ENCODE assay signal across 8 cellular contexts in genomic region chr22:36467946-36468345, GRCh38. TPM values are rescaled to one million over a fixed set of nuclear protein-coding genes. Genes with fewer than 3 reads are reported as not detected.
A peak's percentile ranks its signal among the peaks of the same experiment; 100 is the strongest.
DNase-seq lines count a peak whose midpoint lies in the region; ATAC-seq and TF ChIP-seq lines count a peak whose summit lies in the region.

No MANE protein-coding gene starts in this region.

- H3K27ac ChIP-seq in Panc1 (ENCODE audit: low read length) (peak overlapping the region; percentile 88), coronary artery (peak overlapping the region; percentile 80 to 95), suprapubic skin (no peak overlapping the region)

- WGBS in suprapubic skin = 68% methylated on average over 7 of the region's 7 CpGs

- H3K9me3 ChIP-seq in Panc1 (ENCODE audit: control insufficient read depth, insufficient read depth, low read depth, low read length) = no peaks in the 10 kb centered on the region
- no peaks in the 10 kb centered on the region for H3K9me3 ChIP-seq in suprapubic skin

- in situ Hi-C loops in Panc1 (cut with HindIII; ENCODE audit: low pct_unique_long_range_greater_than_20kb, low sequenced_read_pairs) = no loop called here

- intact Hi-C loops in Panc1 (cut with micrococcal nuclease; ENCODE audit: unreplicated experiment) (no loop called here), sciatic nerve (cut with DNase I) (loop anchor here (5.0 kb wide), 1 partner anchor 156 kb away; no protein-coding TSS in a partner anchor)

- no TSS peak for BruUV-seq in Panc1 (replicated peaks; lab: Mats Ljungman, UMichigan)

- TF ChIP-seq CTCF in Panc1 (IDR thresholded peaks at IDR 0.05) = no peak
- TF ChIP-seq CTCF in coronary artery (IDR thresholded peaks at IDR 0.05) = no peak
- TF ChIP-seq CTCF in suprapubic skin (IDR thresholded peaks at IDR 0.05) = no peak

- H3K27me3 ChIP-seq in Panc1 (ENCODE audit: control insufficient read depth, insufficient read depth, low read length) (no peaks in the 10 kb centered on the region), suprapubic skin (no peaks in the 10 kb centered on the region)

- ATAC-seq in Panc1 = peak; percentile 66
- peak; percentile 5 for ATAC-seq in sciatic nerve
- ATAC-seq in HG03045 (IDR thresholded peaks at IDR 0.05; ENCODE audit: unreplicated experiment) = no peak

- H3K36me3 ChIP-seq in Panc1 (ENCODE audit: control insufficient read depth, insufficient read depth, low read length) (no peaks in the 10 kb centered on the region), suprapubic skin (peaks cover 25% of the 10 kb centered on the region)

- POLR2A ChIA-PET in Panc1 (lab: Charles Lee) = no interaction called here

- no peak for TF ChIP-seq EP300 in suprapubic skin (IDR thresholded peaks at IDR 0.05)

- H3K4me3 ChIP-seq in Panc1 (ENCODE audit: low read depth in 2 of 2, low read length in 2 of 2) (no peak overlapping the region), coronary artery (no peak overlapping the region), suprapubic skin (no peak overlapping the region)

- CTCF ChIA-PET in Panc1 (lab: Charles Lee) = no interaction called here

- DNase-seq in GDM1 (lab: John Stamatoyannopoulos, UW) (peak; percentile 93), Panc1 (ENCODE audit: low read depth, low spot score) (no peak), coronary artery (ENCODE audit: low spot score) (peak; percentile 81), sciatic nerve (ENCODE audit: low spot score) (no peak), ecto neural progenitor cell (ENCODE audit: low spot score) (no peak), suprapubic skin (ENCODE audit: low spot score in 2 of 2) (no peak), GM19238 (ENCODE audit: insufficient read length, low spot score) (no peak)

- no peak for TF ChIP-seq POLR2A in suprapubic skin (IDR thresholded peaks at IDR 0.05)

- H3K4me1 ChIP-seq in Panc1 (ENCODE audit: control insufficient read depth, insufficient read depth, low read length) (peaks cover 56% of the 10 kb centered on the region), suprapubic skin (peaks cover 59% of the 10 kb centered on the region)

RNA-seq across cellular contexts. Expression of gene TXN2, which starts 13.5 kb away (rescaled TPM):
- total RNA-seq in Panc1 (2021; ENCODE audit: unreplicated experiment) = 64.1 TPM
- polyA plus RNA-seq in Panc1 (2012; ENCODE audit: insufficient read length) = 102 TPM
- total RNA-seq in sciatic nerve = 45.4 TPM
- total RNA-seq in suprapubic skin = 10 to 100 TPM; 50.7 to 73.5 (median 61.3) TPM

RNA-seq across cellular contexts. Expression of gene FOXRED2, which starts 38.9 kb away (rescaled TPM):
- total RNA-seq in Panc1 (2021; ENCODE audit: unreplicated experiment) = 37.7 TPM
- 24.4 TPM for polyA plus RNA-seq in Panc1 (2012; ENCODE audit: insufficient read length)
- 13.7 TPM for total RNA-seq in sciatic nerve
- 10 to 100 TPM; 11.4 to 20.9 (median 14.0) TPM for total RNA-seq in suprapubic skin

Comparison
In these comparisons a context has a peak if more than half of its experiments do, and no peak if none do; other contexts are left out.
1. DNase-seq: peak in GDM1 (single experiment) and coronary artery (single experiment); none in Panc1 (single experiment), sciatic nerve (single experiment), ecto neural progenitor cell (single experiment), suprapubic skin (0 of 2) and GM19238 (single experiment).